In genomic region chr10:16592327-16592854, GRCh38 we compare ENCODE assay signal across 1 cellular context.
TF ChIP-seq lines count a peak whose summit lies in the region.

No MANE protein-coding gene starts in this region.

TF ChIP-seq in H1, 55 proteins besides CTCF, POLR2A, EP300 and RAD21 (continued from another document):
- TF ChIP-seq EZH2 (IDR thresholded peaks at IDR 0.05; ENCODE audit: low read depth, low read length, severe bottlenecking) (no peak), NRF1 (IDR thresholded peaks at IDR 0.05; ENCODE audit: low read depth, low read length) (no peak), CBX8 (IDR thresholded peaks at IDR 0.05; ENCODE audit: borderline replicate concordance, low read depth, low read length) (no peak), CEBPB (IDR thresholded peaks at IDR 0.05; ENCODE audit: low read depth, low read length) (no peak), USF2 (IDR thresholded peaks at IDR 0.05; ENCODE audit: low read length) (no peak), NANOG (IDR thresholded peaks at IDR 0.05; ENCODE audit: insufficient read depth, low read depth, low read length, poor library complexity, severe bottlenecking) (no peak), SP1 (IDR thresholded peaks at IDR 0.05; ENCODE audit: low read depth, low read length) (no peak)
TF ChIP-seq in H1: peak in this region for 0.
